ENCODE assay signal across 15 cellular contexts in the genomic region with DNA sequence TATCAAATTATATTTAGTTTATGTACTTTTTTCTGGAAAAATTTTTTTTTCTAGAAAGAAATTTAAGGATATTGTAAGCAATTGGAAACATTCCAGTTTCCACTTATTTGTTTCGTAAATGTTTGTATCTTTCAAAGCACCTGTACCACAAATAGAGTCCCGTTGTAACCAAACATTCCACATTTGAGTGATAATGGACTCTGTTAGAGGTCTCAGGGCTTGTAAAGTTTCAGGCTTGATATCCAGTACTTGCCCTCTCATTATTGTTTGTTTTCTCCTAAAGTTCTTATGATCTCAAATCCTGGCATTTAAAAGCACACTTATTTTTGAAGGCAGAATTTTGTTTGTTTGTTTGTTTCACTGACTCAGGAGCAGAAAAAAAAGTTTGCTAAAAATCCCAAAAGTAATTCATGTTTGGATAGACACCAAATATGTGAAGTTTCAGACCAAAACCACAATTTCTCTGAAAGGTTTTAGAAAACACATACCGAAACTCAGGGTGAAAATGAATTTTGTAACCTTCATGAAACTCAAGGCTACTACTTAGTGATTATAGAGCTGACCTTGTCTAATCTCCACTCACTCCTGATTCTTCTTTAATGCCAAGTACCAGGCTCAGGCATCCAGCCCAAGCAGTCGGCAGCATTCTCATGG. TPM values are rescaled to one million over a fixed set of nuclear protein-coding genes. Genes with fewer than 3 reads are reported as not detected.
DNase-seq lines count a peak whose midpoint lies in the region; ATAC-seq and TF ChIP-seq lines count a peak whose summit lies in the region.
"Had no signal": no experiment of that assay in that cellular context is flagged by ENCODE, and none has a peak within 500 bp of the region (broad histone marks: within the 10 kb centered on the region; RNA-seq: fewer than 3 reads in every experiment).

No MANE protein-coding gene starts in this region.

- H3K4me3 Mint-ChIP-seq in activated naive CD8-positive, alpha-beta T cell treated with anti-CD3 and anti-CD28 coated beads for 36 hours: no peak overlapping the region
- H3K4me3 Mint-ChIP-seq: activated naive CD4-positive, alpha-beta T cell treated with anti-CD3 and anti-CD28 coated beads for 36 hours; CD4-positive, alpha-beta T cell had no signal

- H4K20me1 ChIP-seq in KMS-11 (ENCODE audit: insufficient read depth): peaks cover 5% of the 10 kb centered on the region; the same call in 1 of the 2 replicates

- peaks cover 44% of the 10 kb centered on the region for H3K4me1 ChIP-seq in KMS-11 (ENCODE audit: low read depth, poor library complexity, severe bottlenecking)

- no peaks in the 10 kb centered on the region for H3K36me3 Mint-ChIP-seq in activated naive CD8-positive, alpha-beta T cell treated with anti-CD3 and anti-CD28 coated beads for 36 hours
- no peaks in the 10 kb centered on the region for H3K36me3 Mint-ChIP-seq in activated naive CD4-positive, alpha-beta T cell treated with anti-CD3 and anti-CD28 coated beads, Interleukin-2, amount 50 U/mL, for 72 hours

- no peak overlapping the region for H3K4me3 ChIP-seq in KMS-11 (IDR thresholded peaks at IDR 0.05; ENCODE audit: insufficient read depth, low read depth, low read length)
- H3K4me3 ChIP-seq: skin epidermis had no signal

- DNase-seq in activated naive CD8-positive, alpha-beta T cell treated with anti-CD3 and anti-CD28 coated beads for 36 hours: no peak
- no peak for DNase-seq in activated naive CD4-positive, alpha-beta T cell treated with anti-CD3 and anti-CD28 coated beads, Interleukin-2, amount 50 U/mL, for 72 hours (ENCODE audit: low spot score in 2 of 2)
- DNase-seq in AG08396 (ENCODE audit: low spot score) (no peak), NCI-H446 treated with DMSO at 0.1 percent for 48 hours (lab: John Stamatoyannopoulos, UW) (no peak)
- DNase-seq: activated CD4-positive, alpha-beta T cell treated with anti-CD3 and anti-CD28 coated beads for 4 hours; activated naive CD4-positive, alpha-beta T cell treated with anti-CD3 and anti-CD28 coated beads for 36 hours; CD4-positive, alpha-beta T cell; islet precursor cell; NCI-H1048; NCI-H69 had no signal

- H3K27me3 Mint-ChIP-seq in activated naive CD8-positive, alpha-beta T cell treated with anti-CD3 and anti-CD28 coated beads for 36 hours: peaks cover 4% of the 10 kb centered on the region

- H3K4me1 Mint-ChIP-seq in activated naive CD8-positive, alpha-beta T cell treated with anti-CD3 and anti-CD28 coated beads for 36 hours: peaks cover 5% of the 10 kb centered on the region

- H3K27ac Mint-ChIP-seq in activated naive CD8-positive, alpha-beta T cell treated with anti-CD3 and anti-CD28 coated beads for 36 hours: no peak overlapping the region
- no peak overlapping the region for H3K27ac Mint-ChIP-seq in activated naive CD4-positive, alpha-beta T cell treated with anti-CD3 and anti-CD28 coated beads, Interleukin-2, amount 50 U/mL, for 72 hours
- H3K27ac Mint-ChIP-seq: activated naive CD4-positive, alpha-beta T cell treated with anti-CD3 and anti-CD28 coated beads for 36 hours; CD4-positive, alpha-beta T cell had no signal

- peak overlapping the region; percentile 2; the same call in 1 of the 2 replicates for H3K27ac ChIP-seq in KMS-11
- H3K27ac ChIP-seq: skin epidermis had no signal

- peak overlapping the region; percentile 32 for H3K4me2 ChIP-seq in KMS-11

- ATAC-seq in GM18868 (IDR thresholded peaks at IDR 0.05; ENCODE audit: unreplicated experiment) (peak; percentile 90), GM21515 (IDR thresholded peaks at IDR 0.05; ENCODE audit: unreplicated experiment) (peak; percentile 88), HG03025 (IDR thresholded peaks at IDR 0.05; ENCODE audit: low FRiP score, unreplicated experiment) (peak; percentile 92)
- no peak for ATAC-seq in activated naive CD4-positive, alpha-beta T cell treated with anti-CD3 and anti-CD28 coated beads, Interleukin-2, amount 50 U/mL, for 72 hours

- H3K9me3 Mint-ChIP-seq in activated naive CD8-positive, alpha-beta T cell treated with anti-CD3 and anti-CD28 coated beads for 36 hours: no peaks in the 10 kb centered on the region
- no peaks in the 10 kb centered on the region for H3K9me3 Mint-ChIP-seq in activated naive CD4-positive, alpha-beta T cell treated with anti-CD3 and anti-CD28 coated beads, Interleukin-2, amount 50 U/mL, for 72 hours
- H3K9me3 Mint-ChIP-seq: activated naive CD4-positive, alpha-beta T cell treated with anti-CD3 and anti-CD28 coated beads for 36 hours; CD4-positive, alpha-beta T cell had no signal

- H3K79me2 ChIP-seq in KMS-11 (ENCODE audit: insufficient read depth, low read depth): no peaks in the 10 kb centered on the region

- no peak overlapping the region for H3K9ac ChIP-seq in KMS-11

- no peak overlapping the region for H2AFZ ChIP-seq in KMS-11 (ENCODE audit: low read depth)

- H3K36me3 ChIP-seq in KMS-11 (ENCODE audit: insufficient read depth): no peaks in the 10 kb centered on the region

- peaks cover 44% of the 10 kb centered on the region for H3K27me3 ChIP-seq in KMS-11 (ENCODE audit: insufficient read depth, low read depth)

- no peak for TF ChIP-seq CTCF in KMS-11 (conservative IDR thresholded peaks at IDR 0.05; ENCODE audit: low read depth, low read length)

RNA-seq across cellular contexts. Expression of a gene that starts 5.7 kb away (rescaled TPM):
- 10 to 100 TPM; 13.2 to 14.9 TPM for total RNA-seq in activated naive CD8-positive, alpha-beta T cell treated with anti-CD3 and anti-CD28 coated beads for 36 hours
- total RNA-seq in activated naive CD4-positive, alpha-beta T cell treated with anti-CD3 and anti-CD28 coated beads, Interleukin-2, amount 50 U/mL, for 72 hours: 10 to 100 TPM in 1 of 2 donors, 1 to 10 TPM in 1; 8.2 to 11.5 TPM

Comparison
In these comparisons a context has a peak if more than half of its experiments do, and no peak if none do; other contexts are left out.
1. ATAC-seq: peak in GM18868 (single experiment), GM21515 (single experiment) and HG03025 (single experiment); none in activated naive CD4-positive, alpha-beta T cell treated with anti-CD3 and anti-CD28 coated beads, Interleukin-2, amount 50 U/mL, for 72 hours (0 of 2).